Comparison of ENCODE assay signal across 8 cellular contexts in the genomic region with DNA sequence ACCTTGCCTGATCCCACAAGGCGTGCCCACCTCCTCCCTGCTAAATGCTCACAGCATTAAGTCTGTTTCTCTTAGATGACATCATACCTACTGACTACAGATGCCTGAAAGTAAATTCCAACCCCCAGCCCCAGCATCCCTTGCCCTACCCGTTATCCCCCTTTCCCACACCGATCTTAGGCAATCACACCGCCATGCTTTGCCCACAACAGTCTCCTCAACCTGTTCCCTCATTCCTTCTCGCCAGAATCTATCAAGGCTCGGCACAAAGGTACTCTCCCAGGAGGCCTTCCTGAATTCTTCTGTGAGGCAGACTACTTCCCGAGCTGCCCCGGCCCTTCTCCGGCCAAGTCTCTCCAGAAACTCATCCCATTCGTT. TPM values are rescaled to one million over a fixed set of nuclear protein-coding genes. Genes with fewer than 3 reads are reported as not detected.
DNase-seq lines count a peak whose midpoint lies in the region; ATAC-seq and TF ChIP-seq lines count a peak whose summit lies in the region.

No MANE protein-coding gene starts in this region.

- no peaks in the 10 kb centered on the region for H3K9me3 Mint-ChIP-seq in activated naive CD8-positive, alpha-beta T cell (ENCODE audit: low read depth)
- H3K9me3 Mint-ChIP-seq in stimulated activated naive CD8-positive, alpha-beta T cell treated with anti-CD3 and anti-CD28 coated beads, Interleukin-15, amount 100 ng/mL, for 72 hours: no peaks in the 10 kb centered on the region

- no peaks in the 10 kb centered on the region for H3K27me3 Mint-ChIP-seq in activated naive CD8-positive, alpha-beta T cell
- no peaks in the 10 kb centered on the region for H3K27me3 Mint-ChIP-seq in stimulated activated naive CD8-positive, alpha-beta T cell treated with anti-CD3 and anti-CD28 coated beads, Interleukin-15, amount 100 ng/mL, for 72 hours

- TF ChIP-seq CTCF in HCT116 (IDR thresholded peaks at IDR 0.05 in 2 of 3, conservative IDR thresholded peaks at IDR 0.05 in 1 of 3; ENCODE audit: borderline replicate concordance in 1 of 3, insufficient read depth in 1 of 3, low read depth in 2 of 3, low read length in 2 of 3): no peak

- peaks cover 10% of the 10 kb centered on the region; the same call in 1 of the 2 replicates for H4K20me1 ChIP-seq in HCT116 (ENCODE audit: insufficient read depth)

- peak overlapping the region; percentile 80 to 86 for H3K4me3 ChIP-seq in HCT116 (replicated peaks in 1 of 2; ENCODE audit: low read depth in 1 of 2, low read length in 2 of 2)

- CTCF ChIA-PET in HCT116 (lab: Charles Lee): interaction anchor here (0.6 kb wide), 1 partner anchor 355 kb away, joined by 3 read pairs; no protein-coding TSS in a partner anchor

- in situ Hi-C loops in ACHN (cut with HindIII; ENCODE audit: low pct_ligation_motif_present, low pct_unique_long_range_greater_than_20kb, low sequenced_read_pairs): no loop called here

- peak overlapping the region; percentile 72 for H3K9ac ChIP-seq in HCT116 (ENCODE audit: low read length)

- ATAC-seq in HCT116: peak; percentile 10; the same call in 1 of the 2 replicates
- ATAC-seq in stimulated activated naive CD8-positive, alpha-beta T cell treated with anti-CD3 and anti-CD28 coated beads, Interleukin-15, amount 100 ng/mL, for 72 hours: no peak

- TF ChIP-seq POLR2A in HCT116 (IDR thresholded peaks at IDR 0.05; ENCODE audit: borderline replicate concordance, extremely low read depth, insufficient read depth, insufficient read length): no peak

- H3K36me3 ChIP-seq in HCT116 (ENCODE audit: control insufficient read depth in 1 of 2, insufficient read depth in 2 of 2, low read length in 2 of 2): peaks cover 18 to 29% of the 10 kb centered on the region in 2 experiments; a peak in 3 of 4 replicates

- peak; percentile 29 for DNase-seq in ACHN
- DNase-seq in HCT116 (ENCODE audit: low read depth, low spot score): no peak
- peak; percentile 31 for DNase-seq in iPS-NIHi7 (ENCODE audit: extremely low spot score)
- DNase-seq in stimulated activated naive CD8-positive, alpha-beta T cell treated with anti-CD3 and anti-CD28 coated beads, Interleukin-15, amount 100 ng/mL, for 72 hours: no peak
- DNase-seq in T1000 (lab: John Stamatoyannopoulos, UW): no peak
- no peak for DNase-seq in posterior cingulate gyrus
- DNase-seq in SHP77 treated with DMSO at 0.1 percent for 48 hours (lab: John Stamatoyannopoulos, UW): no peak

- peaks cover 4% of the 10 kb centered on the region; the same call in 1 of the 2 replicates for H3K27me3 ChIP-seq in HCT116 (ENCODE audit: insufficient read depth, low read length)

- peak overlapping the region; percentile 93 for H3K27ac Mint-ChIP-seq in activated naive CD8-positive, alpha-beta T cell
- peak overlapping the region; percentile 95 to 98 for H3K27ac Mint-ChIP-seq in stimulated activated naive CD8-positive, alpha-beta T cell treated with anti-CD3 and anti-CD28 coated beads, Interleukin-15, amount 100 ng/mL, for 72 hours

- H3K4me1 Mint-ChIP-seq in activated naive CD8-positive, alpha-beta T cell (ENCODE audit: low read depth): peaks cover 44% of the 10 kb centered on the region
- peaks cover 42% of the 10 kb centered on the region for H3K4me1 Mint-ChIP-seq in stimulated activated naive CD8-positive, alpha-beta T cell treated with anti-CD3 and anti-CD28 coated beads, Interleukin-15, amount 100 ng/mL, for 72 hours

- H2AFZ ChIP-seq in HCT116 (ENCODE audit: low read depth, low read length, poor library complexity, severe bottlenecking): peak overlapping the region; percentile 24

- peaks cover 8% of the 10 kb centered on the region for H3K36me3 Mint-ChIP-seq in activated naive CD8-positive, alpha-beta T cell

- peak overlapping the region; percentile 95 for H3K4me2 ChIP-seq in HCT116 (ENCODE audit: low read length)

- POLR2A ChIA-PET in HCT116 (lab: Charles Lee): interaction anchor here (1.1 kb wide), 1 partner anchor 9 kb away, joined by 4 read pairs; no protein-coding TSS in a partner anchor

- no TSS peak for BruUV-seq in HCT116 (replicated peaks; lab: Mats Ljungman, UMichigan)

- no peak for TF ChIP-seq RAD21 in HCT116 (IDR thresholded peaks at IDR 0.05; ENCODE audit: low read depth)

- intact Hi-C loops in HCT116 (cut with micrococcal nuclease) (loop anchor here (10.0 kb wide), 1 partner anchor 457 kb away; the partner anchor contains the start of genes MCM2 and TPRA1), posterior cingulate gyrus (cut with DNase I) (loop anchor here (10.0 kb wide), 1 partner anchor 457 kb away; the partner anchor contains the start of genes MCM2 and TPRA1)

- H3K27ac ChIP-seq in HCT116 (ENCODE audit: low read depth, low read length): peak overlapping the region; percentile 74

- H3K79me2 ChIP-seq in HCT116 (ENCODE audit: insufficient read depth, low read length): peaks cover 46% of the 10 kb centered on the region

- no peaks in the 10 kb centered on the region for H3K9me2 ChIP-seq in HCT116 (ENCODE audit: insufficient read depth)

- no peaks in the 10 kb centered on the region for H3K9me3 ChIP-seq in HCT116 (ENCODE audit: control insufficient read depth in 1 of 2, insufficient read depth in 1 of 2, low read depth in 1 of 2, low read length in 2 of 2)

- peaks cover 6 to 21% of the 10 kb centered on the region in 2 experiments for H3K4me1 ChIP-seq in HCT116 (ENCODE audit: control insufficient read depth in 1 of 2, insufficient read depth in 2 of 2, low read length in 2 of 2)

- RAD21 ChIA-PET in HCT116 (lab: Charles Lee; ENCODE audit: low non-redundant PET in 1 of 2, low total read pairs in 2 of 2, uncharacterized antibody in 2 of 2, unreplicated experiment in 2 of 2): no interaction called here

- H3K4me3 Mint-ChIP-seq in activated naive CD8-positive, alpha-beta T cell: peak overlapping the region; percentile 96
- peak overlapping the region; percentile 92 to 94 for H3K4me3 Mint-ChIP-seq in stimulated activated naive CD8-positive, alpha-beta T cell treated with anti-CD3 and anti-CD28 coated beads, Interleukin-15, amount 100 ng/mL, for 72 hours

TF ChIP-seq in HCT116, 20 proteins besides CTCF, POLR2A, EP300 and RAD21:
- TF ChIP-seq EZH2 (IDR thresholded peaks at IDR 0.05): no peak

RNA-seq across cellular contexts. Expression of gene SEC61A1, which starts 0.8 kb away (rescaled TPM):
- total RNA-seq in HCT116 (2021; ENCODE audit: unreplicated experiment): 176 TPM
- 126 and 147 TPM in 2 replicates for polyA plus RNA-seq in HCT116 (2012)

Comparison
In these comparisons a context has a peak if more than half of its experiments do, and no peak if none do; other contexts are left out.
1. DNase-seq: peak in ACHN (single experiment) and iPS-NIHi7 (single experiment); none in HCT116 (single experiment), stimulated activated naive CD8-positive, alpha-beta T cell treated with anti-CD3 and anti-CD28 coated beads, Interleukin-15, amount 100 ng/mL, for 72 hours (0 of 2), T1000 (single experiment), posterior cingulate gyrus (0 of 10) and SHP77 treated with DMSO at 0.1 percent for 48 hours (single experiment).